1 cellular context compared by ENCODE assay signal in genomic region chr1:50977575-50978143, GRCh38.
A peak's percentile ranks its signal among the peaks of the same experiment; 100 is the strongest.
TF ChIP-seq lines count a peak whose summit lies in the region.

No MANE protein-coding gene starts in this region.

TF ChIP-seq in IMR-90, 13 proteins besides CTCF, POLR2A, EP300 and RAD21:
- TF ChIP-seq FOS (IDR thresholded peaks at IDR 0.05; ENCODE audit: low read depth, low read length) (no peak), RCOR1 (IDR thresholded peaks at IDR 0.05; ENCODE audit: insufficient replicate concordance, low read length) (no peak), ELK1 (IDR thresholded peaks at IDR 0.05; ENCODE audit: borderline replicate concordance, low read depth, low read length) (no peak), USF2 (IDR thresholded peaks at IDR 0.05; ENCODE audit: low read depth, low read length) (no peak), SMC3 (IDR thresholded peaks at IDR 0.05; ENCODE audit: low read depth, low read length) (no peak), MAFK (IDR thresholded peaks at IDR 0.05; ENCODE audit: low read depth, low read length) (no peak), MAZ (IDR thresholded peaks at IDR 0.05; ENCODE audit: borderline replicate concordance, low read depth, low read length) (peak; percentile 56; the same call in 1 of the 2 replicates)
